In the genomic region with DNA sequence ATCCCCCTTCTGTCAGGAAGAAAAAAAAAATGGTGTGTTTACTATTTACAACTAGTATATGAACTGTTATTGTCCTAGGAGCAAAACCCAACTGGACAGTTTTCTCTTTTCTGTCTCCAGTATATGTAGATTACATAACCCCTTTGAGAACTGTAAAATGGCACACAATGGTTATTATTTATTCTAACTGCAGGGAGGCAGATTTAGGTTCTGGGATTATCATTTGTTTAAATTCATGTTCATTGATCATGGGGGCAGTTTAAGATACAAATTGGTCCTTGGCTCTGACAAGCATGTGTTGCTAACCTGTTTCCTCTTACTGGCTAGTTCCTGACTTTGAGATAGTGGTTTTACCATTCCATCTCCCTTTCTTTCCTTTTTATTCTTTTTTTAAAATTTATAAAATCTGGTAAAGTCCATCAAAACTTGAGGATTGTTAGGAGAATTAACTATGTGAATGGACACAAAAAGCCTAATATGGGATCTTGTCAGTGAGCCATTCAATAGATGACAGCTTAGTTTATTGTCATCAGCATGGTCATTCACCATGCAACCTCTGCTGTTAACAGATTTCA, we compare ENCODE assay signal across 11 cellular contexts.
DNase-seq lines count a peak whose midpoint lies in the region; ATAC-seq, FAIRE-seq and TF ChIP-seq lines count a peak whose summit lies in the region.
"Had no signal": no experiment of that assay in that cellular context is flagged by ENCODE, and none has a peak within 500 bp of the region (broad histone marks: within the 10 kb centered on the region; RNA-seq: fewer than 3 reads in every experiment).

No MANE protein-coding gene starts in this region.

- intact Hi-C loops in left ventricle myocardium inferior (cut with micrococcal nuclease) (no loop called here), left cardiac atrium (cut with DNase I) (loop anchor here in 1 of 2 donors (10.0 kb wide), 1 partner anchor 141 kb away; no protein-coding TSS in a partner anchor), esophagus squamous epithelium (cut with DNase I) (no loop called here), aorta (cut with DNase I) (loop anchor here in 1 of 2 donors (5.0 kb wide), 1 partner anchor 41 kb away; no protein-coding TSS in a partner anchor)

- TF ChIP-seq POLR2A in esophagus squamous epithelium (IDR thresholded peaks at IDR 0.05), result no peak

- H3K4me2 ChIP-seq in osteoblast (ENCODE audit: insufficient read depth, low read length), result peak overlapping the region; percentile 40

- H3K9me3 ChIP-seq in left ventricle myocardium inferior (replicated peaks), result no peaks in the 10 kb centered on the region
- H3K9me3 ChIP-seq in esophagus squamous epithelium, result no peaks in the 10 kb centered on the region
- H3K9me3 ChIP-seq in osteoblast (ENCODE audit: low read depth, low read length), result no peaks in the 10 kb centered on the region
- H3K9me3 ChIP-seq in aorta (ENCODE audit: control insufficient read depth, low read length), result no peaks in the 10 kb centered on the region

- H3K27me3 ChIP-seq in left ventricle myocardium inferior (ENCODE audit: low read depth) (no peaks in the 10 kb centered on the region), esophagus squamous epithelium (no peaks in the 10 kb centered on the region), osteoblast (ENCODE audit: insufficient read depth, low read length) (no peaks in the 10 kb centered on the region), aorta (ENCODE audit: control insufficient read depth in 1 of 2, insufficient read depth in 2 of 2, low read length in 1 of 2) (no peaks in the 10 kb centered on the region)

- H2AFZ ChIP-seq in osteoblast (ENCODE audit: low read length), result no peak overlapping the region

- H3K79me2 ChIP-seq in osteoblast (ENCODE audit: insufficient read depth, low read length), result no peaks in the 10 kb centered on the region

- H3K4me3 ChIP-seq in left ventricle myocardium inferior (no peak overlapping the region), esophagus squamous epithelium (no peak overlapping the region), osteoblast (ENCODE audit: insufficient read depth, low read length) (no peak overlapping the region), aorta (ENCODE audit: low read length in 2 of 2) (no peak overlapping the region)

- H3K27ac ChIP-seq in left ventricle myocardium inferior (replicated peaks) (peak overlapping the region; percentile 92), esophagus squamous epithelium (peak overlapping the region in 3 of 4 donors; percentile 44 to 73 (median 69)), osteoblast (ENCODE audit: low read depth, low read length) (peak overlapping the region; percentile 92), aorta (ENCODE audit: low read depth in 1 of 2, low read length in 2 of 2) (peak overlapping the region; percentile 84 to 86)

- peaks cover 43% of the 10 kb centered on the region for H3K4me1 ChIP-seq in left ventricle myocardium inferior
- H3K4me1 ChIP-seq in esophagus squamous epithelium, result peaks cover 0 to 34% (median 9%) of the 10 kb centered on the region in 3 donors
- H3K4me1 ChIP-seq in osteoblast (ENCODE audit: insufficient read depth, low read length), result peaks cover 52% of the 10 kb centered on the region
- peaks cover 3 to 6% of the 10 kb centered on the region in 2 donors for H3K4me1 ChIP-seq in aorta (ENCODE audit: control insufficient read depth in 1 of 2, insufficient read depth in 2 of 2, low read length in 2 of 2)

- ATAC-seq in left cardiac atrium (no peak), aorta (ENCODE audit: low FRiP score) (no peak), HG03159 (IDR thresholded peaks at IDR 0.05; ENCODE audit: unreplicated experiment) (no peak)
- ATAC-seq: activated CD8-positive, alpha-beta memory T cell treated with anti-CD3 and anti-CD28 coated beads, Interleukin-2, amount 10 ng/mL, durations not matched to agents 7 days and 5 days had no signal

- TF ChIP-seq CTCF in left ventricle myocardium inferior (IDR thresholded peaks at IDR 0.05; ENCODE audit: borderline replicate concordance) (no peak), esophagus squamous epithelium (IDR thresholded peaks at IDR 0.05) (no peak), osteoblast (IDR thresholded peaks at IDR 0.05; ENCODE audit: extremely low read depth, low read depth, low read length) (no peak)

- no peak for FAIRE-seq in GM19239 (lab: Jason Lieb, UNC)
- FAIRE-seq: A204.1 had no signal

- no peaks in the 10 kb centered on the region for H4K20me1 ChIP-seq in osteoblast (ENCODE audit: insufficient read depth, low read length)

- DNase-seq in left ventricle myocardium inferior (no peak), left cardiac atrium (no peak), esophagus squamous epithelium (lab: John Stamatoyannopoulos, UW) (no peak), osteoblast (ENCODE audit: insufficient read length, low spot score, missing footprints) (no peak), aorta (no peak), NCI-H526 (lab: John Stamatoyannopoulos, UW) (no peak), GM19239 (ENCODE audit: insufficient read length, low spot score) (no peak)
- DNase-seq: activated CD8-positive, alpha-beta memory T cell treated with anti-CD3 and anti-CD28 coated beads, Interleukin-2, amount 10 ng/mL, durations not matched to agents 7 days and 5 days; NCI-H2227 treated with DMSO at 0.1 percent for 48 hours had no signal

- H3K36me3 ChIP-seq in left ventricle myocardium inferior, result no peaks in the 10 kb centered on the region
- no peaks in the 10 kb centered on the region for H3K36me3 ChIP-seq in esophagus squamous epithelium
- no peaks in the 10 kb centered on the region for H3K36me3 ChIP-seq in osteoblast (ENCODE audit: insufficient read depth, low read length)
- H3K36me3 ChIP-seq in aorta (ENCODE audit: control insufficient read depth in 1 of 2, insufficient read depth in 2 of 2, low read length in 1 of 2), result no peaks in the 10 kb centered on the region
